In genomic region chr3:14810070-14810732, GRCh38 we compare ENCODE assay signal across 12 cellular contexts. TPM values are rescaled to one million over a fixed set of nuclear protein-coding genes. Genes with fewer than 3 reads are reported as not detected.
DNase-seq lines count a peak whose midpoint lies in the region; ATAC-seq and TF ChIP-seq lines count a peak whose summit lies in the region.
"Had no signal": no experiment of that assay in that cellular context is flagged by ENCODE, and none has a peak within 500 bp of the region (broad histone marks: within the 10 kb centered on the region; RNA-seq: fewer than 3 reads in every experiment).

No MANE protein-coding gene starts in this region.

- peaks cover 4% of the 10 kb centered on the region for H3K36me3 Mint-ChIP-seq in Calu3 (ENCODE audit: insufficient read depth, unreplicated experiment)
- H3K36me3 Mint-ChIP-seq in progenitor cell of endocrine pancreas (ENCODE audit: insufficient read depth): no peaks in the 10 kb centered on the region
- H3K36me3 Mint-ChIP-seq: natural killer cell had no signal

- H3K9me3 ChIP-seq in iPS-15b (ENCODE audit: control insufficient read depth, insufficient read depth, low read length): no peaks in the 10 kb centered on the region

- H3K27ac Mint-ChIP-seq in Calu3 (ENCODE audit: unreplicated experiment) (no peak overlapping the region), progenitor cell of endocrine pancreas (no peak overlapping the region)
- H3K27ac Mint-ChIP-seq: natural killer cell had no signal

- no peaks in the 10 kb centered on the region for H3K9me3 Mint-ChIP-seq in Calu3 (ENCODE audit: low read depth, unreplicated experiment)
- no peaks in the 10 kb centered on the region for H3K9me3 Mint-ChIP-seq in progenitor cell of endocrine pancreas (ENCODE audit: low read depth)
- H3K9me3 Mint-ChIP-seq: activated T-cell treated with anti-CD3 and anti-CD28 coated beads, Interleukin-2, amount 50 U/mL, for 4 hours; natural killer cell had no signal

- H3K27me3 Mint-ChIP-seq in Calu3 (ENCODE audit: unreplicated experiment): peaks cover 67% of the 10 kb centered on the region
- peaks cover 82% of the 10 kb centered on the region for H3K27me3 Mint-ChIP-seq in progenitor cell of endocrine pancreas

- H3K4me1 Mint-ChIP-seq in Calu3 (ENCODE audit: low read depth, unreplicated experiment) (peaks cover 11% of the 10 kb centered on the region), progenitor cell of endocrine pancreas (ENCODE audit: low read depth) (peaks cover 3% of the 10 kb centered on the region)

- TF ChIP-seq CTCF in Calu3 (IDR thresholded peaks at IDR 0.05; ENCODE audit: unreplicated experiment): no peak
- no peak for TF ChIP-seq CTCF in progenitor cell of endocrine pancreas (IDR thresholded peaks at IDR 0.05; ENCODE audit: unreplicated experiment)
- TF ChIP-seq CTCF in GM20000 (IDR thresholded peaks at IDR 0.05; ENCODE audit: extremely low read depth, missing control alignments): no peak
- TF ChIP-seq CTCF in GM10248 (IDR thresholded peaks at IDR 0.05; ENCODE audit: control extremely low read depth, extremely low read depth, low read depth, missing control alignments): no peak

- H3K4me3 Mint-ChIP-seq in Calu3 (ENCODE audit: low read depth, unreplicated experiment) (peak overlapping the region; percentile 34), progenitor cell of endocrine pancreas (ENCODE audit: low read depth) (peak overlapping the region; percentile 59)
- H3K4me3 Mint-ChIP-seq: activated T-cell treated with anti-CD3 and anti-CD28 coated beads, Interleukin-2, amount 50 U/mL, for 4 hours had no signal

- POLR2A ChIA-PET in GM10248 (lab: Yijun Ruan, JAX): no interaction called here

- no peak for ATAC-seq in GM21825 (IDR thresholded peaks at IDR 0.05; ENCODE audit: unreplicated experiment)
- ATAC-seq: natural killer cell had no signal

- H3K4me3 ChIP-seq in iPS-15b (ENCODE audit: low read depth, low read length): peak overlapping the region; percentile 67

- DNase-seq in Calu3 (peak; percentile 7), astrocyte of the hippocampus (ENCODE audit: low read depth, low spot score) (peak; percentile 16), progenitor cell of endocrine pancreas (ENCODE audit: low spot score, unreplicated experiment) (no peak), GM20000 (ENCODE audit: low spot score) (no peak), GM10248 (ENCODE audit: extremely low spot score) (no peak), SIG-M5 (lab: John Stamatoyannopoulos, UW) (no peak)
- DNase-seq: activated T-cell treated with anti-CD3 and anti-CD28 coated beads, Interleukin-2, amount 50 U/mL, for 4 hours; natural killer cell; NCI-H2081 treated with DMSO at 0.1 percent for 48 hours; stimulated activated CD8-positive, alpha-beta memory T cell treated with anti-CD3 and anti-CD28 coated beads, Interleukin-4, amount 100 ng/mL, for 48 hours had no signal

- intact Hi-C loops in Calu3 (cut with micrococcal nuclease; ENCODE audit: unreplicated experiment): no loop called here

- peaks cover 49% of the 10 kb centered on the region for H3K27me3 ChIP-seq in iPS-15b (ENCODE audit: control insufficient read depth, insufficient read depth, low read length)

- no peaks in the 10 kb centered on the region for H3K36me3 ChIP-seq in iPS-15b (ENCODE audit: control insufficient read depth, insufficient read depth, low read length)

- no TSS peak for BruUV-seq in Calu3 (replicated peaks; lab: Mats Ljungman, UMichigan)

- no peak overlapping the region for H3K9ac ChIP-seq in iPS-15b (ENCODE audit: low read depth, low read length)

- peaks cover 4% of the 10 kb centered on the region for H3K4me1 ChIP-seq in iPS-15b (ENCODE audit: control insufficient read depth, insufficient read depth, low read length)

- CTCF ChIA-PET in Calu3 (lab: Charles Lee) (no interaction called here), GM10248 (lab: Yijun Ruan, JAX) (no interaction called here)

RNA-seq across cellular contexts. Expression of gene FGD5, which starts 8.6 kb away (rescaled TPM):
- total RNA-seq in Calu3 (2022): not detected in 2 replicates
- total RNA-seq in progenitor cell of endocrine pancreas: 0.09 and 0.17 TPM in 2 replicates
- total RNA-seq: natural killer cell had no signal

Comparison
In these comparisons a context has a peak if more than half of its experiments do, and no peak if none do; other contexts are left out.
1. DNase-seq: peak in Calu3 (single experiment) and astrocyte of the hippocampus (single experiment); none in progenitor cell of endocrine pancreas (single experiment), GM20000 (single experiment), GM10248 (single experiment) and SIG-M5 (single experiment).